ENCODE assay signal across 15 cellular contexts in the genomic region with DNA sequence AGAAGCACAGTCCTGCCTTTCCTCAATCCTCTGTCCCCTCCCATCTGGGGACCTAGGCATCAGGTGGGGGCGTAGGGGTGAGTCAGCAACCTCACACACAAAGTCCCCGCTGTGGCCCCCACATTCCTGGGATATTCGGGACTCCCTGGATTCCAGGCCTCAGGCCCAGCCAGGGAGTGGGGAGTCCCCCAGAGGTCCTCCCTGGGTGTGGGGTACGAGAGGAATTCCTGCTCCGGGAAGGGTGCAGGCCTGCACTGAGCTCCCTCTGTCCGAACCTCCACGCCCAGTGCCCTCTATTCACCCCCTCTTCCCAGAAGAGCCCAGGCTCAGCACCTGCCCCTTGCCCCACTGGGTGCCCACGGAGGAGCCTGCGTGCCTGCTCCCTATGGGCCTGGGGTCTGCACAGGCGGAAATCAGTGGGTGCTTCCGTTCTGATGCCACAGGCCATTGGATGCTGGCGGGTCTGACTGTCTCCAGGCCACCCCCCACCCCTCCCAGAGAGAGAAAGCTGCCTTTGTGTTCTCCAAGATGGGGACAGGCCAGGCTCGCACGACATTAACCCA. TPM values are rescaled to one million over a fixed set of nuclear protein-coding genes. Genes with fewer than 3 reads are reported as not detected.
A peak's percentile ranks its signal among the peaks of the same experiment; 100 is the strongest.
DNase-seq lines count a peak whose midpoint lies in the region; ATAC-seq and TF ChIP-seq lines count a peak whose summit lies in the region.
"Had no signal": no experiment of that assay in that cellular context is flagged by ENCODE, and none has a peak within 500 bp of the region (broad histone marks: within the 10 kb centered on the region; RNA-seq: fewer than 3 reads in every experiment).

No MANE protein-coding gene starts in this region.

- intact Hi-C loops in head of caudate nucleus (cut with DNase I), result no loop called here

- ATAC-seq in HG03097 (IDR thresholded peaks at IDR 0.05; ENCODE audit: low FRiP score, unreplicated experiment), result no peak
- ATAC-seq: activated CD8-positive, alpha-beta T cell treated with anti-CD3 and anti-CD28 coated beads, Interleukin-2, amount 10 ng/mL, durations not matched to agents 7 days and 5 days; naive thymus-derived CD4-positive, alpha-beta T cell had no signal

- DNase-seq in C1 segment of cervical spinal cord (lab: John Stamatoyannopoulos, UW), result peak in 12 of 14 donors; percentile 14 to 81 (median 59)
- DNase-seq in NCI-H226, result peak; percentile 67
- DNase-seq in head of caudate nucleus, result peak; percentile 33 to 87 (median 69)
- DNase-seq in nucleus accumbens (lab: John Stamatoyannopoulos, UW), result peak in 51 of 56 donors; percentile 22 to 85 (median 66)
- no peak for DNase-seq in HK-2 (ENCODE audit: unreplicated experiment)
- no peak for DNase-seq in cerebellum (ENCODE audit: low spot score)
- no peak for DNase-seq in foreskin fibroblast
- DNase-seq: activated CD8-positive, alpha-beta T cell treated with anti-CD3 and anti-CD28 coated beads, Interleukin-2, amount 10 ng/mL, durations not matched to agents 7 days and 5 days; activated gamma-delta T cell treated with Interleukin-2 at 50 U/mL for 16 hours; naive thymus-derived CD4-positive, alpha-beta T cell; NCI-H146; NCI-H774; T1000 had no signal

- no peak overlapping the region for H3K4me3 ChIP-seq in foreskin fibroblast (ENCODE audit: low read depth in 1 of 2, low read length in 2 of 2)

- no peak for TF ChIP-seq CTCF in foreskin fibroblast (IDR thresholded peaks at IDR 0.05; ENCODE audit: low read depth, low read length)

RNA-seq across cellular contexts. Expression of a gene that starts 3.4 kb away (rescaled TPM):
- 43.0 TPM for total RNA-seq in cerebellum

RNA-seq across cellular contexts. Expression of a gene that starts 16.8 kb away (rescaled TPM):
- 66.2 TPM for total RNA-seq in cerebellum

RNA-seq across cellular contexts. Expression of a gene that starts 24.3 kb away (rescaled TPM):
- 0.09 TPM for total RNA-seq in cerebellum
- total RNA-seq: H4 had no signal

RNA-seq across cellular contexts. Expression of a gene that starts 33.8 kb away (rescaled TPM):
- total RNA-seq in cerebellum, result 4.4 TPM

RNA-seq across cellular contexts. Expression of a gene that starts 39.8 kb away (rescaled TPM):
- total RNA-seq in cerebellum, result 7.1 TPM

Comparison
In these comparisons a context has a peak if more than half of its experiments do, and no peak if none do; other contexts are left out.
1. DNase-seq: peak in C1 segment of cervical spinal cord (12 of 14), NCI-H226 (single experiment), head of caudate nucleus (42 of 42) and nucleus accumbens (51 of 56); none in HK-2 (single experiment), cerebellum (single experiment) and foreskin fibroblast (0 of 2).